1 cellular context compared by ENCODE assay signal in genomic region chr10:100038561-100039071, GRCh38.
A peak's percentile ranks its signal among the peaks of the same experiment; 100 is the strongest.
TF ChIP-seq lines count a peak whose summit lies in the region.

No MANE protein-coding gene starts in this region.

TF ChIP-seq in HepG2, 621 proteins besides CTCF, POLR2A, EP300 and RAD21 (continued from another document and continues in another):
- TF ChIP-seq, protein P1, sequence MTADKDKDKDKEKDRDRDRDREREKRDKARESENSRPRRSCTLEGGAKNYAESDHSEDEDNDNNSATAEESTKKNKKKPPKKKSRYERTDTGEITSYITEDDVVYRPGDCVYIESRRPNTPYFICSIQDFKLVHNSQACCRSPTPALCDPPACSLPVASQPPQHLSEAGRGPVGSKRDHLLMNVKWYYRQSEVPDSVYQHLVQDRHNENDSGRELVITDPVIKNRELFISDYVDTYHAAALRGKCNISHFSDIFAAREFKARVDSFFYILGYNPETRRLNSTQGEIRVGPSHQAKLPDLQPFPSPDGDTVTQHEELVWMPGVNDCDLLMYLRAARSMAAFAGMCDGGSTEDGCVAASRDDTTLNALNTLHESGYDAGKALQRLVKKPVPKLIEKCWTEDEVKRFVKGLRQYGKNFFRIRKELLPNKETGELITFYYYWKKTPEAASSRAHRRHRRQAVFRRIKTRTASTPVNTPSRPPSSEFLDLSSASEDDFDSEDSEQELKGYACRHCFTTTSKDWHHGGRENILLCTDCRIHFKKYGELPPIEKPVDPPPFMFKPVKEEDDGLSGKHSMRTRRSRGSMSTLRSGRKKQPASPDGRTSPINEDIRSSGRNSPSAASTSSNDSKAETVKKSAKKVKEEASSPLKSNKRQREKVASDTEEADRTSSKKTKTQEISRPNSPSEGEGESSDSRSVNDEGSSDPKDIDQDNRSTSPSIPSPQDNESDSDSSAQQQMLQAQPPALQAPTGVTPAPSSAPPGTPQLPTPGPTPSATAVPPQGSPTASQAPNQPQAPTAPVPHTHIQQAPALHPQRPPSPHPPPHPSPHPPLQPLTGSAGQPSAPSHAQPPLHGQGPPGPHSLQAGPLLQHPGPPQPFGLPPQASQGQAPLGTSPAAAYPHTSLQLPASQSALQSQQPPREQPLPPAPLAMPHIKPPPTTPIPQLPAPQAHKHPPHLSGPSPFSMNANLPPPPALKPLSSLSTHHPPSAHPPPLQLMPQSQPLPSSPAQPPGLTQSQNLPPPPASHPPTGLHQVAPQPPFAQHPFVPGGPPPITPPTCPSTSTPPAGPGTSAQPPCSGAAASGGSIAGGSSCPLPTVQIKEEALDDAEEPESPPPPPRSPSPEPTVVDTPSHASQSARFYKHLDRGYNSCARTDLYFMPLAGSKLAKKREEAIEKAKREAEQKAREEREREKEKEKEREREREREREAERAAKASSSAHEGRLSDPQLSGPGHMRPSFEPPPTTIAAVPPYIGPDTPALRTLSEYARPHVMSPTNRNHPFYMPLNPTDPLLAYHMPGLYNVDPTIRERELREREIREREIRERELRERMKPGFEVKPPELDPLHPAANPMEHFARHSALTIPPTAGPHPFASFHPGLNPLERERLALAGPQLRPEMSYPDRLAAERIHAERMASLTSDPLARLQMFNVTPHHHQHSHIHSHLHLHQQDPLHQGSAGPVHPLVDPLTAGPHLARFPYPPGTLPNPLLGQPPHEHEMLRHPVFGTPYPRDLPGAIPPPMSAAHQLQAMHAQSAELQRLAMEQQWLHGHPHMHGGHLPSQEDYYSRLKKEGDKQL (CRISPR knock-in tag; IDR thresholded peaks at IDR 0.05; ENCODE audit: low read depth) = no peak
- no peak for TF ChIP-seq SMARCC2 (IDR thresholded peaks at IDR 0.05)
- TF ChIP-seq SNAPC4 (CRISPR knock-in tag; IDR thresholded peaks at IDR 0.05) = no peak
- TF ChIP-seq, protein P2, sequence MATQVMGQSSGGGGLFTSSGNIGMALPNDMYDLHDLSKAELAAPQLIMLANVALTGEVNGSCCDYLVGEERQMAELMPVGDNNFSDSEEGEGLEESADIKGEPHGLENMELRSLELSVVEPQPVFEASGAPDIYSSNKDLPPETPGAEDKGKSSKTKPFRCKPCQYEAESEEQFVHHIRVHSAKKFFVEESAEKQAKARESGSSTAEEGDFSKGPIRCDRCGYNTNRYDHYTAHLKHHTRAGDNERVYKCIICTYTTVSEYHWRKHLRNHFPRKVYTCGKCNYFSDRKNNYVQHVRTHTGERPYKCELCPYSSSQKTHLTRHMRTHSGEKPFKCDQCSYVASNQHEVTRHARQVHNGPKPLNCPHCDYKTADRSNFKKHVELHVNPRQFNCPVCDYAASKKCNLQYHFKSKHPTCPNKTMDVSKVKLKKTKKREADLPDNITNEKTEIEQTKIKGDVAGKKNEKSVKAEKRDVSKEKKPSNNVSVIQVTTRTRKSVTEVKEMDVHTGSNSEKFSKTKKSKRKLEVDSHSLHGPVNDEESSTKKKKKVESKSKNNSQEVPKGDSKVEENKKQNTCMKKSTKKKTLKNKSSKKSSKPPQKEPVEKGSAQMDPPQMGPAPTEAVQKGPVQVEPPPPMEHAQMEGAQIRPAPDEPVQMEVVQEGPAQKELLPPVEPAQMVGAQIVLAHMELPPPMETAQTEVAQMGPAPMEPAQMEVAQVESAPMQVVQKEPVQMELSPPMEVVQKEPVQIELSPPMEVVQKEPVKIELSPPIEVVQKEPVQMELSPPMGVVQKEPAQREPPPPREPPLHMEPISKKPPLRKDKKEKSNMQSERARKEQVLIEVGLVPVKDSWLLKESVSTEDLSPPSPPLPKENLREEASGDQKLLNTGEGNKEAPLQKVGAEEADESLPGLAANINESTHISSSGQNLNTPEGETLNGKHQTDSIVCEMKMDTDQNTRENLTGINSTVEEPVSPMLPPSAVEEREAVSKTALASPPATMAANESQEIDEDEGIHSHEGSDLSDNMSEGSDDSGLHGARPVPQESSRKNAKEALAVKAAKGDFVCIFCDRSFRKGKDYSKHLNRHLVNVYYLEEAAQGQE (IDR thresholded peaks at IDR 0.05; ENCODE audit: borderline replicate concordance in 1 of 2, low read depth in 1 of 2, low read length in 2 of 2) = no peak; a peak in 1 of 4 replicates
- TF ChIP-seq ZNF562 (CRISPR knock-in tag; IDR thresholded peaks at IDR 0.05; ENCODE audit: borderline replicate concordance) = no peak
- no peak for TF ChIP-seq NFKB2 (CRISPR knock-in tag; IDR thresholded peaks at IDR 0.05; ENCODE audit: borderline replicate concordance)
- no peak for TF ChIP-seq CEBPG (CRISPR knock-in tag; IDR thresholded peaks at IDR 0.05)
- TF ChIP-seq PRDM10 (CRISPR knock-in tag; IDR thresholded peaks at IDR 0.05; ENCODE audit: low read depth) = 0 out of 2 replicates have a peak, but pooled peaks have one; percentile 15
- no peak for TF ChIP-seq ZNF3 (CRISPR knock-in tag; IDR thresholded peaks at IDR 0.05)
- TF ChIP-seq MBNL3 (CRISPR knock-in tag; conservative IDR thresholded peaks at IDR 0.05) = no peak
- TF ChIP-seq ZNF20 (CRISPR knock-in tag; IDR thresholded peaks at IDR 0.05) = no peak
- TF ChIP-seq ZNF441 (CRISPR knock-in tag; IDR thresholded peaks at IDR 0.05; ENCODE audit: borderline replicate concordance) = no peak
- TF ChIP-seq AHR (CRISPR knock-in tag; IDR thresholded peaks at IDR 0.05) = no peak
- peak; percentile 69; the same call in 1 of the 2 replicates for TF ChIP-seq HOMEZ (CRISPR knock-in tag; IDR thresholded peaks at IDR 0.05; ENCODE audit: low read depth)
- no peak for TF ChIP-seq ZNF557 (CRISPR knock-in tag; IDR thresholded peaks at IDR 0.05)
- TF ChIP-seq SRF (IDR thresholded peaks at IDR 0.05; ENCODE audit: low read depth, low read length) = no peak
- no peak for TF ChIP-seq ZSCAN29 (CRISPR knock-in tag; conservative IDR thresholded peaks at IDR 0.05)
- TF ChIP-seq SNAPC2 (CRISPR knock-in tag; IDR thresholded peaks at IDR 0.05) = no peak
- no peak for TF ChIP-seq GTF2F1 (IDR thresholded peaks at IDR 0.05; ENCODE audit: low read length)
- TF ChIP-seq PTBP1 (IDR thresholded peaks at IDR 0.05; ENCODE audit: low read depth, low read length, poor library complexity, severe bottlenecking) = no peak
- TF ChIP-seq ZNF484 (CRISPR knock-in tag; IDR thresholded peaks at IDR 0.05; ENCODE audit: borderline replicate concordance, low read depth) = no peak
- TF ChIP-seq ZNF30 (CRISPR knock-in tag; IDR thresholded peaks at IDR 0.05) = no peak
- TF ChIP-seq, protein P3, sequence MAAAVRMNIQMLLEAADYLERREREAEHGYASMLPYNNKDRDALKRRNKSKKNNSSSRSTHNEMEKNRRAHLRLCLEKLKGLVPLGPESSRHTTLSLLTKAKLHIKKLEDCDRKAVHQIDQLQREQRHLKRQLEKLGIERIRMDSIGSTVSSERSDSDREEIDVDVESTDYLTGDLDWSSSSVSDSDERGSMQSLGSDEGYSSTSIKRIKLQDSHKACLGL (CRISPR knock-in tag; IDR thresholded peaks at IDR 0.05) = no peak
- TF ChIP-seq SRSF1 (optimal IDR thresholded peaks at IDR 0.05; ENCODE audit: low read depth, low read length) = no peak
- no peak for TF ChIP-seq ZBTB3 (CRISPR knock-in tag; IDR thresholded peaks at IDR 0.05; ENCODE audit: borderline replicate concordance, low read depth)
- no peak for TF ChIP-seq ZFAT (CRISPR knock-in tag; conservative IDR thresholded peaks at IDR 0.05)
- TF ChIP-seq, protein P4, sequence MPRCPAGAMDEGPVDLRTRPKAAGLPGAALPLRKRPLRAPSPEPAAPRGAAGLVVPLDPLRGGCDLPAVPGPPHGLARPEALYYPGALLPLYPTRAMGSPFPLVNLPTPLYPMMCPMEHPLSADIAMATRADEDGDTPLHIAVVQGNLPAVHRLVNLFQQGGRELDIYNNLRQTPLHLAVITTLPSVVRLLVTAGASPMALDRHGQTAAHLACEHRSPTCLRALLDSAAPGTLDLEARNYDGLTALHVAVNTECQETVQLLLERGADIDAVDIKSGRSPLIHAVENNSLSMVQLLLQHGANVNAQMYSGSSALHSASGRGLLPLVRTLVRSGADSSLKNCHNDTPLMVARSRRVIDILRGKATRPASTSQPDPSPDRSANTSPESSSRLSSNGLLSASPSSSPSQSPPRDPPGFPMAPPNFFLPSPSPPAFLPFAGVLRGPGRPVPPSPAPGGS (CRISPR knock-in tag; IDR thresholded peaks at IDR 0.05) = no peak
- no peak for TF ChIP-seq NFATC3 (CRISPR knock-in tag; IDR thresholded peaks at IDR 0.05)
- TF ChIP-seq ZNF747 (CRISPR knock-in tag; IDR thresholded peaks at IDR 0.05; ENCODE audit: borderline replicate concordance) = no peak
- no peak for TF ChIP-seq ZHX1 (CRISPR knock-in tag; IDR thresholded peaks at IDR 0.05; ENCODE audit: low read depth)
- no peak for TF ChIP-seq NR2F2 (IDR thresholded peaks at IDR 0.05; ENCODE audit: borderline replicate concordance, low read depth)
- no peak for TF ChIP-seq ZNF550 (CRISPR knock-in tag; IDR thresholded peaks at IDR 0.05; ENCODE audit: borderline replicate concordance)
- no peak for TF ChIP-seq ZNF776 (CRISPR knock-in tag; IDR thresholded peaks at IDR 0.05)
- no peak for TF ChIP-seq HDAC6 (IDR thresholded peaks at IDR 0.05; ENCODE audit: low read depth, low read length)
